ENCODE assay signal across 17 cellular contexts in genomic region chr1:116333171-116334014, GRCh38. TPM values are rescaled to one million over a fixed set of nuclear protein-coding genes. Genes with fewer than 3 reads are reported as not detected.
DNase-seq lines count a peak whose midpoint lies in the region; ATAC-seq, FAIRE-seq and TF ChIP-seq lines count a peak whose summit lies in the region.
"Had no signal": no experiment of that assay in that cellular context is flagged by ENCODE, and none has a peak within 500 bp of the region (broad histone marks: within the 10 kb centered on the region; RNA-seq: fewer than 3 reads in every experiment).

No MANE protein-coding gene starts in this region.

- H3K9me3 Mint-ChIP-seq in activated T-cell treated with anti-CD3 and anti-CD28 coated beads, Interleukin-2, amount 50 U/mL, for 24 hours: no peaks in the 10 kb centered on the region
- H3K9me3 Mint-ChIP-seq: CD4-positive, alpha-beta T cell had no signal

- H3K27ac ChIP-seq in PC-9: peak overlapping the region; percentile 76; the same call in 1 of the 2 replicates
- H3K27ac ChIP-seq in right lobe of liver: peak overlapping the region in 2 of 3 donors; percentile 33 to 72
- peak overlapping the region; percentile 41 to 64 for H3K27ac ChIP-seq in small intestine (ENCODE audit: low read depth in 1 of 2, low read length in 1 of 2)
- H3K27ac ChIP-seq in PC-3 (ENCODE audit: low read length): no peak overlapping the region
- H3K27ac ChIP-seq: 22Rv1, SJSA1 had no signal

- 88% methylated on average over 4 of the region's 5 CpGs for WGBS in right lobe of liver (ENCODE audit: insufficient coverage, low coverage, low lambda C conversion rate, missing lambda C conversion rate)
- 88 to 92% (median 92%) methylated on average over 5 of the region's 5 CpGs for WGBS in small intestine, 3 donors

- ATAC-seq in Right ventricle myocardium inferior: peak; percentile 8
- no peak for ATAC-seq in Right ventricle myocardium superior (ENCODE audit: poor library complexity)
- ATAC-seq in right lobe of liver: no peak
- no peak for ATAC-seq in PC-3
- ATAC-seq: GM12878, K562 had no signal

- H3K9me3 ChIP-seq in PC-9 (ENCODE audit: insufficient read depth, low read depth) (no peaks in the 10 kb centered on the region), right lobe of liver (no peaks in the 10 kb centered on the region), small intestine (ENCODE audit: control insufficient read depth, low read depth) (no peaks in the 10 kb centered on the region), PC-3 (ENCODE audit: low read length) (no peaks in the 10 kb centered on the region)
- H3K9me3 ChIP-seq: SJSA1 had no signal

- FAIRE-seq in small intestine (lab: Jason Lieb, UNC): no peak
- FAIRE-seq: GM12878, K562 had no signal

- H3F3A ChIP-seq in PC-9 (ENCODE audit: insufficient read depth, low read depth): peaks cover 43% of the 10 kb centered on the region
- H3F3A ChIP-seq in PC-3 (ENCODE audit: low read length, unreplicated experiment): no peaks in the 10 kb centered on the region

- H3K36me3 ChIP-seq in PC-9 (ENCODE audit: low read depth) (no peaks in the 10 kb centered on the region), right lobe of liver (no peaks in the 10 kb centered on the region), small intestine (ENCODE audit: control insufficient read depth in 2 of 2, insufficient read depth in 2 of 2, low read length in 2 of 2) (no peaks in the 10 kb centered on the region), PC-3 (ENCODE audit: low read depth, low read length) (no peaks in the 10 kb centered on the region)
- H3K36me3 ChIP-seq: SJSA1 had no signal

- CTCF ChIA-PET in PC-9 (lab: Charles Lee): no interaction called here
- CTCF ChIA-PET in PC-3 (lab: Charles Lee): no interaction called here

- POLR2A ChIA-PET in PC-9 (lab: Charles Lee; ENCODE audit: unreplicated experiment) (no interaction called here), PC-3 (lab: Charles Lee; ENCODE audit: unreplicated experiment) (no interaction called here)

- no peak overlapping the region for H3K4me3 ChIP-seq in PC-9
- no peak overlapping the region for H3K4me3 ChIP-seq in right lobe of liver
- no peak overlapping the region for H3K4me3 ChIP-seq in small intestine (ENCODE audit: low read depth in 1 of 2, low read length in 2 of 2)
- no peak overlapping the region for H3K4me3 ChIP-seq in PC-3 (ENCODE audit: low read length)
- H3K4me3 ChIP-seq: GM12878, K562, SJSA1 had no signal

- H2AFZ ChIP-seq in PC-9: no peak overlapping the region
- H2AFZ ChIP-seq in PC-3 (ENCODE audit: low read length): no peak overlapping the region

- intact Hi-C loops in Right ventricle myocardium inferior (cut with DNase I) (no loop called here), Right ventricle myocardium superior (cut with DNase I) (no loop called here), PC-9 (cut with micrococcal nuclease; ENCODE audit: unreplicated experiment) (no loop called here), right lobe of liver (cut with DNase I) (no loop called here), PC-3 (cut with micrococcal nuclease) (loop anchor here (10.0 kb wide), 1 partner anchor 179 kb away; no protein-coding TSS in a partner anchor)

- H3K79me2 ChIP-seq in PC-9 (ENCODE audit: low read depth) (no peaks in the 10 kb centered on the region), PC-3 (ENCODE audit: low read length) (no peaks in the 10 kb centered on the region)

- TF ChIP-seq CTCF in PC-9 (conservative IDR thresholded peaks at IDR 0.05): no peak
- TF ChIP-seq CTCF in right lobe of liver (IDR thresholded peaks at IDR 0.05): no peak
- no peak for TF ChIP-seq CTCF in PC-3 (conservative IDR thresholded peaks at IDR 0.05; ENCODE audit: low read depth, low read length)

- no peaks in the 10 kb centered on the region for H3K27me3 ChIP-seq in PC-9 (ENCODE audit: insufficient read depth, low read depth)
- no peaks in the 10 kb centered on the region for H3K27me3 ChIP-seq in right lobe of liver
- H3K27me3 ChIP-seq in small intestine (ENCODE audit: control insufficient read depth in 2 of 2, insufficient read depth in 2 of 2, low read length in 2 of 2): no peaks in the 10 kb centered on the region
- no peaks in the 10 kb centered on the region for H3K27me3 ChIP-seq in PC-3 (ENCODE audit: low read length)

- H3K27ac Mint-ChIP-seq in activated T-cell treated with anti-CD3 and anti-CD28 coated beads, Interleukin-2, amount 50 U/mL, for 24 hours: no peak overlapping the region
- H3K27ac Mint-ChIP-seq: B cell; CD4-positive, alpha-beta T cell had no signal

- H3K36me3 Mint-ChIP-seq in activated T-cell treated with anti-CD3 and anti-CD28 coated beads, Interleukin-2, amount 50 U/mL, for 24 hours (ENCODE audit: low read depth): no peaks in the 10 kb centered on the region

- no peak for TF ChIP-seq POLR2A in right lobe of liver (IDR thresholded peaks at IDR 0.05)

- H3K4me1 ChIP-seq in PC-9 (replicated peaks; ENCODE audit: insufficient read depth) (peaks cover 69% of the 10 kb centered on the region), right lobe of liver (peaks cover 0 to 49% (median 19%) of the 10 kb centered on the region in 4 donors), small intestine (ENCODE audit: control insufficient read depth in 2 of 2, insufficient read depth in 1 of 2, low read depth in 1 of 2, low read length in 1 of 2) (peaks cover 13 to 17% of the 10 kb centered on the region in 2 donors), PC-3 (ENCODE audit: insufficient read depth, low read length) (peaks cover 41% of the 10 kb centered on the region)
- H3K4me1 ChIP-seq: SJSA1 had no signal

- DNase-seq in Right ventricle myocardium inferior (ENCODE audit: missing footprints) (no peak), Right ventricle myocardium superior (no peak), PC-9 (no peak), right lobe of liver (no peak), small intestine (no peak), PC-3 (no peak), NCI-H524 (lab: John Stamatoyannopoulos, UW) (no peak)
- DNase-seq in activated T-cell treated with anti-CD3 and anti-CD28 coated beads, Interleukin-2, amount 50 U/mL, for 24 hours: no peak
- DNase-seq: CD4-positive, alpha-beta T cell; NCI-H1436; NCI-H2029; NCI-H510A had no signal

- peak overlapping the region; percentile 32 for H3K4me2 ChIP-seq in PC-9
- H3K4me2 ChIP-seq in PC-3 (ENCODE audit: low read length): no peak overlapping the region

- H3K9me2 ChIP-seq in PC-9 (ENCODE audit: insufficient read depth): no peaks in the 10 kb centered on the region
- no peaks in the 10 kb centered on the region; the same call in 1 of the 2 replicates for H3K9me2 ChIP-seq in PC-3 (replicated peaks; ENCODE audit: low read length)

- H3K27me3 Mint-ChIP-seq in activated T-cell treated with anti-CD3 and anti-CD28 coated beads, Interleukin-2, amount 50 U/mL, for 24 hours: no peaks in the 10 kb centered on the region
- H3K27me3 Mint-ChIP-seq: CD4-positive, alpha-beta T cell had no signal

- no peaks in the 10 kb centered on the region for H4K20me1 ChIP-seq in PC-9 (ENCODE audit: insufficient read depth)
- H4K20me1 ChIP-seq in PC-3 (ENCODE audit: low read length): no peaks in the 10 kb centered on the region

- no peak overlapping the region for H3K4me3 Mint-ChIP-seq in activated T-cell treated with anti-CD3 and anti-CD28 coated beads, Interleukin-2, amount 50 U/mL, for 24 hours
- H3K4me3 Mint-ChIP-seq: B cell; CD4-positive, alpha-beta T cell had no signal

- no peak overlapping the region for H3K9ac ChIP-seq in PC-3 (ENCODE audit: low read length)

- H3K4me1 Mint-ChIP-seq in activated T-cell treated with anti-CD3 and anti-CD28 coated beads, Interleukin-2, amount 50 U/mL, for 24 hours (ENCODE audit: low read depth): peaks cover 39% of the 10 kb centered on the region

- BruUV-seq in PC-9 (replicated peaks; lab: Mats Ljungman, UMichigan) (no TSS peak), PC-3 (replicated peaks; lab: Mats Ljungman, UMichigan) (no TSS peak)

RNA-seq across cellular contexts. Expression of gene ATP1A1, which starts 39.7 kb away (rescaled TPM):
- total RNA-seq in Right ventricle myocardium inferior (298 TPM), Right ventricle myocardium superior (255 TPM), PC-9 (2021) (393 and 399 TPM in 2 replicates), right lobe of liver (100 to 1,000 TPM in 5 of 6 experiments, 10 to 100 TPM in 1; 83.6 to 153 (median 121) TPM), PC-3 (2014; rRNA removed) (154 and 181 TPM in 2 replicates)
- polyA plus RNA-seq in small intestine: 1,000 to 10,000 TPM in 2 of 3 donors, 100 to 1,000 TPM in 1; 921 to 1,048 (median 1,042) TPM
